ENCODE assay signal across 21 cellular contexts in the genomic region with DNA sequence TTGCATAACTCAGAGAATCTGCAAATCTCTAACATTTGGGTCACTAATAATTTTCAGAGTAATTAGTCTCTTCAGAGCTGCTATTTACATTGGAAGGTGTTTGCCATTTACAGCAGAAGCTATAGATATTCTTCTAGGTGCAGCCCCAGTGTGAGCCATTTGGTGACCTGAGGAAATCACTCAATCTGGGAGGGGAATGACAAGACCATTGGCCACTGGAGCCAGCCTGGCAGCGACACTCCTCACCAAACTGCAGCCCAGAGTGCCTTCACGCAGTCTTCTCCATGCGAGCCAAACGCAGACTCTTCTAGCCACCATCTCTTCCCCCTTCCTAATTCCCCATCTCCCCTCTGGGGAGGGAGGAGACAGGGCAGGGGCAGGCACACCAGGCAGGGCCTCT.
"Had no signal": no experiment of that assay in that cellular context is flagged by ENCODE, and none has a peak within 500 bp of the region (broad histone marks: within the 10 kb centered on the region; RNA-seq: fewer than 3 reads in every experiment).

No MANE protein-coding gene starts in this region.

- H3K27ac ChIP-seq: adrenal gland, VCaP had no signal

- H3K9me3 Mint-ChIP-seq: activated CD4-positive, alpha-beta memory T cell treated with anti-CD3 and anti-CD28 coated beads, Interleukin-2, amount 10 ng/mL, durations not matched to agents 7 days and 5 days; activated naive CD8-positive, alpha-beta T cell treated with anti-CD3 and anti-CD28 coated beads, Interleukin-2, amount 10 ng/mL, durations not matched to agents 7 days and 5 days; activated T-cell treated with anti-CD3 and anti-CD28 coated beads, Interleukin-2, amount 50 U/mL, for 72 hours; activated T-helper 2 cell treated with anti-CD3 and anti-CD28 coated beads, Interferon-gamma antibody, Interleukin-2, Interleukin-4, amounts not matched to agents 10 μg/mL and 5 μg/mL and 100 μg/mL, durations not matched to agents 14 hours and 24 hours and 36 hours had no signal

- H3K36me3 Mint-ChIP-seq: activated naive CD8-positive, alpha-beta T cell treated with anti-CD3 and anti-CD28 coated beads, Interleukin-2, amount 10 ng/mL, durations not matched to agents 7 days and 5 days had no signal

- H3K4me1 ChIP-seq: adrenal gland had no signal

- H3K27me3 Mint-ChIP-seq: activated CD4-positive, alpha-beta memory T cell treated with anti-CD3 and anti-CD28 coated beads, Interleukin-2, amount 10 ng/mL, durations not matched to agents 7 days and 5 days; activated naive CD8-positive, alpha-beta T cell treated with anti-CD3 and anti-CD28 coated beads, Interleukin-2, amount 10 ng/mL, durations not matched to agents 7 days and 5 days had no signal

- ATAC-seq: activated CD4-positive, alpha-beta T cell treated with anti-CD3 and anti-CD28 coated beads for 36 hours; activated T-cell treated with anti-CD3 and anti-CD28 coated beads, Interleukin-2, amount 50 U/mL, for 72 hours; PC-3 had no signal

- H3K9me3 ChIP-seq: adrenal gland had no signal

- H3K27ac Mint-ChIP-seq: activated CD4-positive, alpha-beta memory T cell treated with anti-CD3 and anti-CD28 coated beads, Interleukin-2, amount 10 ng/mL, durations not matched to agents 7 days and 5 days; activated CD4-positive, alpha-beta T cell treated with anti-CD3 and anti-CD28 coated beads for 36 hours; activated naive CD8-positive, alpha-beta T cell treated with anti-CD3 and anti-CD28 coated beads, Interleukin-2, amount 10 ng/mL, durations not matched to agents 7 days and 5 days; activated T-cell treated with anti-CD3 and anti-CD28 coated beads, Interleukin-2, amount 50 U/mL, for 72 hours; activated T-helper 2 cell treated with anti-CD3 and anti-CD28 coated beads, Interferon-gamma antibody, Interleukin-2, Interleukin-4, amounts not matched to agents 10 μg/mL and 5 μg/mL and 100 μg/mL, durations not matched to agents 14 hours and 24 hours and 36 hours had no signal

- H3K4me3 Mint-ChIP-seq: activated CD4-positive, alpha-beta memory T cell treated with anti-CD3 and anti-CD28 coated beads, Interleukin-2, amount 10 ng/mL, durations not matched to agents 7 days and 5 days; activated CD4-positive, alpha-beta T cell treated with anti-CD3 and anti-CD28 coated beads for 36 hours; activated naive CD8-positive, alpha-beta T cell treated with anti-CD3 and anti-CD28 coated beads, Interleukin-2, amount 10 ng/mL, durations not matched to agents 7 days and 5 days; activated T-cell treated with anti-CD3 and anti-CD28 coated beads, Interleukin-2, amount 50 U/mL, for 72 hours had no signal

- H3K36me3 ChIP-seq: adrenal gland had no signal

- H3K4me3 ChIP-seq: adrenal gland had no signal

- H3K27me3 ChIP-seq: adrenal gland had no signal

- H3K4me1 Mint-ChIP-seq: activated CD4-positive, alpha-beta memory T cell treated with anti-CD3 and anti-CD28 coated beads, Interleukin-2, amount 10 ng/mL, durations not matched to agents 7 days and 5 days; activated CD4-positive, alpha-beta T cell treated with anti-CD3 and anti-CD28 coated beads for 36 hours; activated naive CD8-positive, alpha-beta T cell treated with anti-CD3 and anti-CD28 coated beads, Interleukin-2, amount 10 ng/mL, durations not matched to agents 7 days and 5 days had no signal

- DNase-seq: activated CD4-positive, alpha-beta memory T cell treated with anti-CD3 and anti-CD28 coated beads, Interleukin-2, amount 10 ng/mL, durations not matched to agents 7 days and 5 days; activated CD4-positive, alpha-beta T cell treated with anti-CD3 and anti-CD28 coated beads for 36 hours; activated CD4-positive, alpha-beta T cell treated with anti-CD3 and anti-CD28 coated beads, Interleukin-2, amount 50 U/mL, for 1 hour; activated naive CD4-positive, alpha-beta T cell treated with anti-CD3 and anti-CD28 coated beads, Interleukin-2, amount 50 U/mL, for 16 hours; activated naive CD8-positive, alpha-beta T cell treated with anti-CD3 and anti-CD28 coated beads, Interleukin-2, amount 10 ng/mL, durations not matched to agents 7 days and 5 days; activated T-cell treated with anti-CD3 and anti-CD28 coated beads for 4 hours; activated T-cell treated with anti-CD3 and anti-CD28 coated beads, Interleukin-2, amount 50 U/mL, for 72 hours; adrenal gland; aorta; central memory CD4-positive, alpha-beta T cell; KG1; NCI-H1092; NCI-H1694 treated with DMSO at 0.1 percent for 48 hours; NCI-H2029 treated with DMSO at 0.1 percent for 48 hours; NCI-H510A treated with DMSO at 0.1 percent for 48 hours; PC-3; SHP77; T-helper 2 cell; T1000 had no signal
